ENCODE assay signal across 27 cellular contexts in the genomic region with DNA sequence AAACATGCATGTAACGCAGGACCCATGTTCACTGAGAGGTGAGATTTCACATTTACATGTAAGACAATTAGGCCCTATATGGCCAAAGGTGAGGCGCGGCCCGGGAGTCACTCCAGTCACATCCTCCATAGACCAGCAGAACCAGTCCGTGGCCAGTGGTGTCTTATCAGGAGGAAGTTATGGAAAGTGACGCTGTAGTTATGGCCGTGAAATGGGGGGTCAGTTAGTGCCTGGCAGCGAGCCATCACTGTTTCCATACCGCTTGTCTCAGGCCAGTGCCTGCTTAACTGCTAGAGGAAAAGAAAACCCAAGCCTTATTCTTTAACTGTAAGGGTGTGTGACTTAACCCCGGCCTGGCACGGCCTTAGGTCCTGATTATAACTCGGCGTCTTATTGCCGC. TPM values are rescaled to one million over a fixed set of nuclear protein-coding genes. Genes with fewer than 3 reads are reported as not detected.
DNase-seq lines count a peak whose midpoint lies in the region; ATAC-seq, FAIRE-seq and TF ChIP-seq lines count a peak whose summit lies in the region.
"Had no signal": no experiment of that assay in that cellular context is flagged by ENCODE, and none has a peak within 500 bp of the region (broad histone marks: within the 10 kb centered on the region; RNA-seq: fewer than 3 reads in every experiment).

No MANE protein-coding gene starts in this region.

- H3K9me3 ChIP-seq in PC-3 (ENCODE audit: low read length) (no peaks in the 10 kb centered on the region), endothelial cell of umbilical vein (replicated peaks; ENCODE audit: control insufficient read depth, insufficient read depth, low read length) (no peaks in the 10 kb centered on the region), sigmoid colon (peaks cover 0 to 3% (median 1%) of the 10 kb centered on the region in 4 donors)
- H3K9me3 ChIP-seq in naive thymus-derived CD4-positive, alpha-beta T cell (ENCODE audit: control insufficient read depth in 2 of 3, low read length in 3 of 3): peaks cover 0 to 10% (median 0%) of the 10 kb centered on the region in 3 experiments

- H3K9me2 ChIP-seq in PC-3 (replicated peaks; ENCODE audit: low read length): no peaks in the 10 kb centered on the region

- H3K9me3 Mint-ChIP-seq in naive thymus-derived CD4-positive, alpha-beta T cell: peaks cover 0 to 17% (median 5%) of the 10 kb centered on the region in 11 donors

- POLR2A ChIA-PET in PC-3 (lab: Charles Lee; ENCODE audit: unreplicated experiment) (no interaction called here), endothelial cell of umbilical vein (lab: Charles Lee) (no interaction called here)
- POLR2A ChIA-PET in naive thymus-derived CD4-positive, alpha-beta T cell (lab: Charles Lee): no interaction called here

- TF ChIP-seq EP300 in sigmoid colon (IDR thresholded peaks at IDR 0.05): no peak

- H3K27me3 Mint-ChIP-seq in naive thymus-derived CD4-positive, alpha-beta T cell: no peaks in the 10 kb centered on the region
- H3K27me3 Mint-ChIP-seq: activated CD4-positive, alpha-beta T cell treated with anti-CD3 and anti-CD28 coated beads for 36 hours; brain; memory B cell had no signal

- 19 to 69% methylated on average over 14 of the region's 14 CpGs for WGBS in sigmoid colon, 2 donors

- H3K4me1 Mint-ChIP-seq in naive thymus-derived CD4-positive, alpha-beta T cell: peaks cover 0 to 30% (median 20%) of the 10 kb centered on the region in 7 donors

- intact Hi-C loops in PC-3 (cut with micrococcal nuclease) (no loop called here), endothelial cell of umbilical vein (cut with micrococcal nuclease) (no loop called here), sigmoid colon (cut with DNase I) (no loop called here)
- intact Hi-C loops in naive thymus-derived CD4-positive, alpha-beta T cell (cut with micrococcal nuclease): loop anchor here in 1 of 2 donors (10.0 kb wide), 1 partner anchor 505 kb away; a partner anchor contains a TSS

- H3K36me3 Mint-ChIP-seq in naive thymus-derived CD4-positive, alpha-beta T cell: peaks cover 11 to 35% (median 19%) of the 10 kb centered on the region in 5 donors

- TF ChIP-seq POLR2A in endothelial cell of umbilical vein (IDR thresholded peaks at IDR 0.05; ENCODE audit: low read depth, low read length) (no peak), sigmoid colon (IDR thresholded peaks at IDR 0.05) (no peak)

- H3K4me2 ChIP-seq in PC-3 (ENCODE audit: low read length) (no peak overlapping the region), endothelial cell of umbilical vein (ENCODE audit: insufficient read depth, low read length) (no peak overlapping the region)

- BruUV-seq in PC-3 (replicated peaks; lab: Mats Ljungman, UMichigan) (no TSS peak), endothelial cell of umbilical vein (replicated peaks; lab: Mats Ljungman, UMichigan) (no TSS peak)

- H3K36me3 ChIP-seq in PC-3 (ENCODE audit: low read depth, low read length) (peaks cover 15% of the 10 kb centered on the region), endothelial cell of umbilical vein (ENCODE audit: control insufficient read depth in 2 of 2, extremely low read depth in 1 of 2, insufficient read depth in 2 of 2, low read length in 2 of 2) (no peaks in the 10 kb centered on the region), sigmoid colon (peaks cover 0 to 14% (median 0%) of the 10 kb centered on the region in 4 donors)
- peaks cover 0 to 13% (median 0%) of the 10 kb centered on the region in 3 experiments for H3K36me3 ChIP-seq in naive thymus-derived CD4-positive, alpha-beta T cell (ENCODE audit: control insufficient read depth in 2 of 3, insufficient read depth in 3 of 3, low read length in 3 of 3)
- H3K36me3 ChIP-seq: HAP-1 had no signal

- TF ChIP-seq CTCF in PC-3 (conservative IDR thresholded peaks at IDR 0.05; ENCODE audit: low read depth, low read length): no peak
- no peak for TF ChIP-seq CTCF in endothelial cell of umbilical vein (IDR thresholded peaks at IDR 0.05; ENCODE audit: extremely low read depth in 1 of 2, insufficient read depth in 1 of 2, low read depth in 1 of 2, low read length in 2 of 2)
- no peak for TF ChIP-seq CTCF in sigmoid colon (IDR thresholded peaks at IDR 0.05)

- H3K27ac Mint-ChIP-seq in naive thymus-derived CD4-positive, alpha-beta T cell: no peak overlapping the region
- H3K27ac Mint-ChIP-seq: activated CD4-positive, alpha-beta T cell treated with anti-CD3 and anti-CD28 coated beads for 36 hours; memory B cell had no signal

- H3K27me3 ChIP-seq in PC-3 (ENCODE audit: low read length) (no peaks in the 10 kb centered on the region), endothelial cell of umbilical vein (ENCODE audit: control insufficient read depth in 2 of 2, insufficient read depth in 2 of 2, low read length in 2 of 2) (no peaks in the 10 kb centered on the region), sigmoid colon (no peaks in the 10 kb centered on the region)
- no peaks in the 10 kb centered on the region for H3K27me3 ChIP-seq in naive thymus-derived CD4-positive, alpha-beta T cell (ENCODE audit: control insufficient read depth in 2 of 2, insufficient read depth in 2 of 2, low read length in 2 of 2)

- no peaks in the 10 kb centered on the region for H3K9me1 ChIP-seq in endothelial cell of umbilical vein (replicated peaks; ENCODE audit: control insufficient read depth, extremely low read depth, insufficient read depth, low read length)

- no peak overlapping the region for H3K4me3 ChIP-seq in PC-3 (ENCODE audit: low read length)
- H3K4me3 ChIP-seq in endothelial cell of umbilical vein (replicated peaks in 1 of 3; ENCODE audit: insufficient read depth in 1 of 3, low read depth in 1 of 3, low read length in 3 of 3): no peak overlapping the region
- H3K4me3 ChIP-seq in sigmoid colon: no peak overlapping the region
- H3K4me3 ChIP-seq in naive thymus-derived CD4-positive, alpha-beta T cell (ENCODE audit: low read length): no peak overlapping the region
- H3K4me3 ChIP-seq: HAP-1 had no signal

- peaks cover 10% of the 10 kb centered on the region; the same call in 1 of the 2 replicates for H3K4me1 ChIP-seq in PC-3 (ENCODE audit: insufficient read depth, low read length)
- no peaks in the 10 kb centered on the region for H3K4me1 ChIP-seq in endothelial cell of umbilical vein (ENCODE audit: control insufficient read depth, extremely low read depth, insufficient read depth, low read length)
- peaks cover 0 to 4% (median 2%) of the 10 kb centered on the region in 4 donors for H3K4me1 ChIP-seq in sigmoid colon
- H3K4me1 ChIP-seq in naive thymus-derived CD4-positive, alpha-beta T cell (ENCODE audit: control insufficient read depth in 2 of 2, insufficient read depth in 2 of 2, low read length in 2 of 2): peaks cover 0 to under 1% of the 10 kb centered on the region in 2 donors
- H3K4me1 ChIP-seq: HAP-1 had no signal

- dilution Hi-C loops in endothelial cell of umbilical vein (cut with MboI; ENCODE audit: extremely low pct_ligation_motif_present, low sequenced_read_pairs): no loop called here

- DNase-seq in CMK (ENCODE audit: low read depth) (peak; percentile 85), PC-3 (peak; percentile 17), endothelial cell of umbilical vein (ENCODE audit: low read depth, low spot score) (peak; percentile 36), sigmoid colon (peak; percentile 36), NCI-H345 (lab: John Stamatoyannopoulos, UW) (no peak)
- no peak for DNase-seq in naive thymus-derived CD4-positive, alpha-beta T cell
- DNase-seq: activated CD4-positive, alpha-beta T cell treated with anti-CD3 and anti-CD28 coated beads for 36 hours; activated naive CD4-positive, alpha-beta T cell treated with Interleukin-2 at 50 U/mL for 16 hours; activated T-cell treated with anti-CD3 and anti-CD28 coated beads, Interleukin-2, amount 50 U/mL, for 4 hours; cerebellar nuclear complex; head of caudate nucleus; kidney glomerular epithelial cell; NCI-H1105; NCI-H1930; RPMI8226; small intestine; stimulated activated CD4-positive, alpha-beta T cell treated with anti-CD3 and anti-CD28 coated beads, Interleukin-1b, Interleukin-23, amount 100 ng/mL, for 48 hours had no signal

- CTCF ChIA-PET in PC-3 (lab: Charles Lee): no interaction called here
- CTCF ChIA-PET in endothelial cell of umbilical vein (lab: Charles Lee): no interaction called here
- CTCF ChIA-PET in naive thymus-derived CD4-positive, alpha-beta T cell (lab: Charles Lee): no interaction called here

- H3K79me2 ChIP-seq in PC-3 (ENCODE audit: low read length): peaks cover 90% of the 10 kb centered on the region
- H3K79me2 ChIP-seq in endothelial cell of umbilical vein (ENCODE audit: control insufficient read depth, insufficient read depth, low read length): peaks cover 2% of the 10 kb centered on the region

- no peaks in the 10 kb centered on the region for H4K20me1 ChIP-seq in PC-3 (ENCODE audit: low read length)
- no peaks in the 10 kb centered on the region for H4K20me1 ChIP-seq in endothelial cell of umbilical vein (replicated peaks; ENCODE audit: control insufficient read depth, extremely low read depth, insufficient read depth, low read length)

- H3K9ac ChIP-seq in PC-3 (ENCODE audit: low read length) (no peak overlapping the region), endothelial cell of umbilical vein (replicated peaks; ENCODE audit: extremely low read depth, insufficient read depth, low read length) (no peak overlapping the region)

- H3K4me3 Mint-ChIP-seq in naive thymus-derived CD4-positive, alpha-beta T cell: no peak overlapping the region
- H3K4me3 Mint-ChIP-seq: activated CD4-positive, alpha-beta T cell treated with anti-CD3 and anti-CD28 coated beads for 36 hours; activated T-cell treated with anti-CD3 and anti-CD28 coated beads, Interleukin-2, amount 50 U/mL, for 4 hours; brain; memory B cell had no signal

- ATAC-seq in PC-3 (no peak), GM18907 (IDR thresholded peaks at IDR 0.05; ENCODE audit: unreplicated experiment) (no peak)
- ATAC-seq in naive thymus-derived CD4-positive, alpha-beta T cell: no peak
- ATAC-seq: activated CD4-positive, alpha-beta T cell treated with anti-CD3 and anti-CD28 coated beads for 36 hours; activated T-cell treated with anti-CD3 and anti-CD28 coated beads, Interleukin-2, amount 50 U/mL, for 4 hours had no signal

- H2AFZ ChIP-seq in PC-3 (ENCODE audit: low read length) (no peak overlapping the region), endothelial cell of umbilical vein (ENCODE audit: low read depth, low read length) (no peak overlapping the region)

- no peak for FAIRE-seq in endothelial cell of umbilical vein (lab: Jason Lieb, UNC)
- FAIRE-seq: D721Med, small intestine, TTC549 had no signal

- H3K27ac ChIP-seq in PC-3 (ENCODE audit: low read length) (no peak overlapping the region), endothelial cell of umbilical vein (ENCODE audit: insufficient read depth, low read depth, low read length) (no peak overlapping the region), sigmoid colon (no peak overlapping the region)
- no peak overlapping the region for H3K27ac ChIP-seq in naive thymus-derived CD4-positive, alpha-beta T cell (ENCODE audit: low read depth, low read length)
- H3K27ac ChIP-seq: C4-2B had no signal

- no peaks in the 10 kb centered on the region for H3F3A ChIP-seq in PC-3 (ENCODE audit: low read length, unreplicated experiment)

RNA-seq across cellular contexts. Expression of a gene that starts 6.1 kb away (rescaled TPM):
- total RNA-seq in PC-3 (2014; rRNA removed) (61.7 and 78.0 TPM in 2 replicates), endothelial cell of umbilical vein (19.7 and 20.1 TPM in 2 replicates), sigmoid colon (10 to 100 TPM in 2 of 4 donors, 1 to 10 TPM in 2; 7.9 to 13.8 (median 10.4) TPM)
- polyA plus RNA-seq in endothelial cell of umbilical vein (16.1 and 20.1 TPM in 2 replicates), sigmoid colon (10 to 100 TPM in 1 of 3 donors, 1 to 10 TPM in 2; 6.6 to 25.3 (median 6.9) TPM)
- 6.9 and 10.8 TPM in 2 replicates for polyA plus RNA-seq in endothelial cell of umbilical vein (2011; cell fraction: cytosol; rRNA removed)
- polyA plus RNA-seq in endothelial cell of umbilical vein (2011; cell fraction: nucleus; rRNA removed): 34.3 and 36.5 TPM in 2 replicates
- 7.3 and 8.7 TPM in 2 replicates for polyA plus RNA-seq in endothelial cell of umbilical vein (2012)
- polyA minus RNA-seq in endothelial cell of umbilical vein: 3.6 and 4.6 TPM in 2 replicates
- polyA minus RNA-seq in endothelial cell of umbilical vein (2011; cell fraction: cytosol; rRNA and poly(A)+ RNA removed): 9.5 TPM
- 6.0 and 13.7 TPM in 2 replicates for polyA minus RNA-seq in endothelial cell of umbilical vein (2011; cell fraction: nucleus; rRNA and poly(A)+ RNA removed)
- 10 to 100 TPM; 17.6 to 21.9 (median 19.6) TPM for total RNA-seq in naive thymus-derived CD4-positive, alpha-beta T cell
- polyA plus RNA-seq in naive thymus-derived CD4-positive, alpha-beta T cell: 10 to 100 TPM in 1 of 2 donors, 1 to 10 TPM in 1; 6.4 to 10.5 TPM

RNA-seq across cellular contexts. Expression of a gene that starts 35.6 kb away (rescaled TPM):
- total RNA-seq in PC-3 (2014; rRNA removed): 147 and 171 TPM in 2 replicates
- not detected in 2 replicates for total RNA-seq in endothelial cell of umbilical vein
- polyA plus RNA-seq in endothelial cell of umbilical vein: not detected in 2 replicates
- polyA plus RNA-seq in endothelial cell of umbilical vein (2011; cell fraction: cytosol; rRNA removed): not detected in 2 replicates
- polyA plus RNA-seq in endothelial cell of umbilical vein (2011; cell fraction: nucleus; rRNA removed): not detected in 2 replicates
- not detected in 2 replicates for polyA plus RNA-seq in endothelial cell of umbilical vein (2012)
- polyA minus RNA-seq in endothelial cell of umbilical vein: not detected in 2 replicates
- 3.4 TPM for polyA minus RNA-seq in endothelial cell of umbilical vein (2011; cell fraction: cytosol; rRNA and poly(A)+ RNA removed)
- not detected in 2 replicates for polyA minus RNA-seq in endothelial cell of umbilical vein (2011; cell fraction: nucleus; rRNA and poly(A)+ RNA removed)
- not detected for total RNA-seq in sigmoid colon
- 1 to 10 TPM in 2 of 3 donors, under 1 TPM in 1; 0.60 to 3.7 (median 1.9) TPM for polyA plus RNA-seq in sigmoid colon
- total RNA-seq in naive thymus-derived CD4-positive, alpha-beta T cell: under 1 TPM in 1 of 5 experiments, not detected in 4; 0.32 TPM
- polyA plus RNA-seq in naive thymus-derived CD4-positive, alpha-beta T cell: not detected
- total RNA-seq: activated CD4-positive, alpha-beta T cell treated with anti-CD3 and anti-CD28 coated beads for 36 hours; M059J; pulmonary artery endothelial cell; T-helper 1 cell treated with Interleukin-12 subunit alpha and Interleukin-12 subunit beta and Interleukin-4 antibody, amounts not matched to agents 30 ng/mL and 1 ng/mL, for 36 hours had no signal

Comparison
In these comparisons a context has a peak if more than half of its experiments do, and no peak if none do; other contexts are left out.
1. DNase-seq: peak in CMK (single experiment), PC-3 (single experiment), endothelial cell of umbilical vein (single experiment) and sigmoid colon (single experiment); none in naive thymus-derived CD4-positive, alpha-beta T cell (0 of 9) and NCI-H345 (single experiment).
2. RNA of a gene that starts 35.6 kb away (total RNA-seq): 147 to 171 TPM in PC-3; not detected in endothelial cell of umbilical vein, not detected in sigmoid colon and 0.32 TPM in naive thymus-derived CD4-positive, alpha-beta T cell; every median in the first group is over 100 times any median in the second.